21 cellular contexts compared by ENCODE assay signal in the genomic region with DNA sequence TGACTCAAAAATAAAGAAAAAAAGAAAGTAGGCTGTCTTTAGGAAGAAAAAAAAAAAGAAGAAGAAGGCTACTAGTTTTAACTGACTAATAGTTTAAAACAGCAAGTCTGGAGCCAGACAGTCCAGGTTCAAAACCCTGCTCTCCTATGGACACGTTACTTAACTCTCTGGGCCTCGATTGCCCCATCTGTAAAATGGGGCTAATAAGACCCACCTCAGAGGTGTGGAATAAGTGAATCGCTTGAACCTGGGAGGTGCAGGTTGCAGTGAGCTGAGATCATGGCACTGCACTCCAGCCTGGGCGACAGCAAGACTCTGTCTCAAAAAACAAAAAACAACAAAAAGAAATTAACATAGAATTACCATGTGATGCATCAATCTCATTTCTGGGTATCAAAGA. TPM values are rescaled to one million over a fixed set of nuclear protein-coding genes. Genes with fewer than 3 reads are reported as not detected.
DNase-seq lines count a peak whose midpoint lies in the region; ATAC-seq, FAIRE-seq and TF ChIP-seq lines count a peak whose summit lies in the region.
"Had no signal": no experiment of that assay in that cellular context is flagged by ENCODE, and none has a peak within 500 bp of the region (broad histone marks: within the 10 kb centered on the region; RNA-seq: fewer than 3 reads in every experiment).

No MANE protein-coding gene starts in this region.

- no peaks in the 10 kb centered on the region for H4K20me1 ChIP-seq in GM12878 (ENCODE audit: control insufficient read depth, insufficient read depth)

- H3K36me3 ChIP-seq in HEK293 (ENCODE audit: control insufficient read depth in 2 of 2, insufficient read depth in 1 of 2, low read length in 2 of 2) (no peaks in the 10 kb centered on the region), GM12878 (ENCODE audit: control insufficient read depth in 2 of 2, insufficient read depth in 2 of 2, low read length in 1 of 2) (no peaks in the 10 kb centered on the region)
- H3K36me3 ChIP-seq: BE2C had no signal

- SMC1A ChIA-PET in GM12878 (lab: Charles Lee; ENCODE audit: uncharacterized antibody, unreplicated experiment): interaction anchor here (0.8 to 1.3 kb wide), 3 partner anchors 16 to 31 kb away, joined by 3 read pairs; no protein-coding TSS in a partner anchor

- no peak overlapping the region for H3K9ac ChIP-seq in GM12878 (ENCODE audit: control insufficient read depth, insufficient read depth, low read length)

- CTCF ChIA-PET in HEK293 (lab: Yijun Ruan, JAX) (no interaction called here), GM12878 (lab: Yijun Ruan, JAX) (no interaction called here)

- no peak for FAIRE-seq in GM12878 (lab: Jason Lieb, UNC)
- FAIRE-seq: A204.1 had no signal

- no peak for TF ChIP-seq POLR2A in GM12878 (IDR thresholded peaks at IDR 0.05; ENCODE audit: low read depth, low read length)

- in situ Hi-C loops in GM12878 (cut with MboI): no loop called here

- BruUV-seq in GM12878 (replicated peaks; lab: Mats Ljungman, UMichigan): no TSS peak

- H3K4me1 Mint-ChIP-seq in CD14-positive monocyte (peaks cover 26% of the 10 kb centered on the region), neural crest cell (peaks cover 17% of the 10 kb centered on the region)

- WGBS in GM12878 (ENCODE audit: insufficient coverage, insufficient replicate concordance, low lambda C conversion rate, missing lambda C conversion rate): 88% methylated on average over 4 of the region's 4 CpGs

- H3K27me3 Mint-ChIP-seq in CD14-positive monocyte (ENCODE audit: low read depth in 3 of 3) (peaks cover 0 to 3% (median 3%) of the 10 kb centered on the region in 3 donors), neural crest cell (ENCODE audit: low read depth) (no peaks in the 10 kb centered on the region)

- DNase-seq in CD14-positive monocyte (ENCODE audit: low spot score) (no peak), GM12878 (ENCODE audit: low read depth, low spot score) (no peak), neural crest cell (ENCODE audit: low read depth, low spot score) (no peak), anterior cingulate cortex (lab: John Stamatoyannopoulos, UW) (no peak), LoVo (ENCODE audit: low spot score) (no peak)
- DNase-seq: ACHN; BE2C; CD8-positive, alpha-beta T cell; COR-L47; DMS 273 treated with DMSO at 0.1 percent for 48 hours; DMS53; GDM1; GOT3; H9; Kasumi-1; KG1 had no signal

- TF ChIP-seq RAD21 in GM12878 (IDR thresholded peaks at IDR 0.05; ENCODE audit: insufficient read depth, low read depth, low read length): no peak

- H3K27ac ChIP-seq in HEK293 (ENCODE audit: extremely low read depth, low read depth, low read length) (no peak overlapping the region), GM12878 (ENCODE audit: control insufficient read depth, insufficient read depth) (no peak overlapping the region)
- H3K27ac ChIP-seq: HL-60 had no signal

- TF ChIP-seq CTCF in CD14-positive monocyte (IDR thresholded peaks at IDR 0.05) (no peak), HEK293 (tag by site-specific recombination; IDR thresholded peaks at IDR 0.05) (no peak), GM12878 (IDR thresholded peaks at IDR 0.05 in 2 of 3, conservative IDR thresholded peaks at IDR 0.05 in 1 of 3; ENCODE audit: control insufficient read depth in 2 of 3, extremely low read depth in 1 of 3, insufficient read depth in 1 of 3, low read depth in 3 of 3, low read length in 3 of 3) (no peak), neural crest cell (conservative IDR thresholded peaks at IDR 0.05) (no peak)

- H3K36me3 Mint-ChIP-seq in CD14-positive monocyte: no peaks in the 10 kb centered on the region
- no peaks in the 10 kb centered on the region for H3K36me3 Mint-ChIP-seq in neural crest cell (ENCODE audit: low read depth)
- H3K36me3 Mint-ChIP-seq: CD8-positive, alpha-beta T cell had no signal

- H3K79me2 ChIP-seq in GM12878 (ENCODE audit: control insufficient read depth, insufficient read depth, low read length): no peaks in the 10 kb centered on the region

- H3K4me3 Mint-ChIP-seq in CD14-positive monocyte (peak overlapping the region; percentile 79 to 92), neural crest cell (no peak overlapping the region)
- H3K4me3 Mint-ChIP-seq: CD8-positive, alpha-beta T cell; H9 had no signal

- RAD21 ChIA-PET in GM12878 (lab: Charles Lee; ENCODE audit: unreplicated experiment): no interaction called here

- H3K27me3 ChIP-seq in GM12878 (replicated peaks in 1 of 2; ENCODE audit: control insufficient read depth in 2 of 2, insufficient read depth in 2 of 2, low read length in 1 of 2): no peaks in the 10 kb centered on the region
- H3K27me3 ChIP-seq: BE2C had no signal

- H2AFZ ChIP-seq in GM12878 (ENCODE audit: control insufficient read depth, low read depth, low read length): no peak overlapping the region

- H3K4me2 ChIP-seq in GM12878 (ENCODE audit: control insufficient read depth, insufficient read depth): peak overlapping the region; percentile 50; the same call in 1 of the 2 replicates

- H3K27ac Mint-ChIP-seq in CD14-positive monocyte (peak overlapping the region in 2 of 7 donors; percentile 51 to 63), neural crest cell (ENCODE audit: unreplicated experiment) (peak overlapping the region; percentile 46)
- H3K27ac Mint-ChIP-seq: CD8-positive, alpha-beta T cell; IgD-negative memory B cell had no signal

- no peaks in the 10 kb centered on the region for H3K9me3 ChIP-seq in HEK293 (ENCODE audit: control insufficient read depth, insufficient read depth, low read depth, low read length)
- no peaks in the 10 kb centered on the region for H3K9me3 ChIP-seq in GM12878 (replicated peaks; ENCODE audit: control insufficient read depth, insufficient read depth, low read length)
- H3K9me3 ChIP-seq: BE2C had no signal

- POLR2A ChIA-PET in HEK293 (lab: Yijun Ruan, JAX) (no interaction called here), GM12878 (lab: Charles Lee) (no interaction called here)

- TF ChIP-seq EP300 in GM12878 (IDR thresholded peaks at IDR 0.05; ENCODE audit: borderline replicate concordance in 1 of 2, control insufficient read depth in 1 of 2, low read depth in 2 of 2, low read length in 2 of 2): no peak

- H3K9me3 Mint-ChIP-seq in CD14-positive monocyte (no peaks in the 10 kb centered on the region), neural crest cell (no peaks in the 10 kb centered on the region)
- H3K9me3 Mint-ChIP-seq: CD8-positive, alpha-beta T cell; H9; IgD-negative memory B cell had no signal

- no peak overlapping the region for H3K4me3 ChIP-seq in HEK293 (ENCODE audit: low read depth, low read length)
- no peak overlapping the region for H3K4me3 ChIP-seq in GM12878

- intact Hi-C loops in CD14-positive monocyte (cut with micrococcal nuclease) (no loop called here), GM12878 (cut with micrococcal nuclease; ENCODE audit: unreplicated experiment) (no loop called here)

- H3K4me1 ChIP-seq in HEK293 (ENCODE audit: control insufficient read depth, insufficient read depth, low read length) (peaks cover 3% of the 10 kb centered on the region; the same call in 1 of the 2 replicates), GM12878 (ENCODE audit: control insufficient read depth, insufficient read depth, low read length) (peaks cover 14% of the 10 kb centered on the region)
- H3K4me1 ChIP-seq: BE2C had no signal

- ATAC-seq in GM12878 (no peak), HG02938 (IDR thresholded peaks at IDR 0.05; ENCODE audit: unreplicated experiment) (no peak)
- ATAC-seq: CD8-positive, alpha-beta T cell had no signal

TF ChIP-seq in HEK293, 187 proteins besides CTCF, POLR2A, EP300 and RAD21 (continues in another document):
- no peak for TF ChIP-seq ZNF366 (tag by site-specific recombination; conservative IDR thresholded peaks at IDR 0.05)

TF ChIP-seq in GM12878, 131 proteins besides CTCF, POLR2A, EP300 and RAD21 (continues in another document):
- 0 out of 2 replicates have a peak, but pooled peaks have one; percentile 5 for TF ChIP-seq NBN (IDR thresholded peaks at IDR 0.05)

RNA-seq across cellular contexts. Expression of gene SCARB1, which starts 10.5 kb away (rescaled TPM):
- 10 to 100 TPM; 13.1 to 15.2 TPM for polyA plus RNA-seq in CD14-positive monocyte
- 359 and 403 TPM in 2 replicates for total RNA-seq in GM12878 (2013; cell fraction: nucleolus; rRNA removed)
- total RNA-seq in GM12878 (2014; rRNA removed): 46.5 and 51.4 TPM in 2 replicates
- total RNA-seq in GM12878 (2014; rRNA removed; fragmentation: Illumina TruSeq; extraction: Trizol): 27.9 and 29.9 TPM in 2 replicates
- total RNA-seq in GM12878 (2021): 102 and 104 TPM in 2 replicates
- polyA plus RNA-seq in GM12878 (2011; ENCODE audit: low read depth): 27.3 TPM
- polyA plus RNA-seq in GM12878 (2011; rRNA removed): 50.6 and 89.3 TPM in 2 replicates
- 131 and 137 TPM in 2 replicates for polyA plus RNA-seq in GM12878 (2011; cell fraction: cytosol; rRNA removed)
- 542 and 556 TPM in 2 replicates for polyA plus RNA-seq in GM12878 (2011; cell fraction: nucleus; rRNA removed)
- polyA plus RNA-seq in GM12878 (2012): 61.4 and 89.0 TPM in 2 replicates
- polyA plus RNA-seq in GM12878 (2014; fragmentation: Illumina TruSeq; extraction: Trizol): 66.0 and 78.8 TPM in 2 replicates
- polyA plus RNA-seq in GM12878 (2014; fragmentation: Nextera tagmentation; extraction: Ambion mirVana): 1 to 10 TPM in 1 of 2 experiments, under 1 TPM in 1; 0.34 to 3.3 TPM
- polyA plus RNA-seq in GM12878 (2014; rRNA removed): 81.4 and 89.5 TPM in 2 replicates
- polyA plus RNA-seq in GM12878 (2016; fragmentation: Nextera tagmentation; extraction: Ambion mirVana): 10 to 100 TPM; 62.8 to 63.3 TPM
- polyA minus RNA-seq in GM12878 (2011; rRNA and poly(A)+ RNA removed): 89.0 and 116 TPM in 2 replicates
- polyA minus RNA-seq in GM12878 (2011; cell fraction: cytosol; rRNA and poly(A)+ RNA removed): 31.7 and 37.7 TPM in 2 replicates
- 70.1 and 83.4 TPM in 2 replicates for polyA minus RNA-seq in GM12878 (2011; cell fraction: nucleus; rRNA and poly(A)+ RNA removed)
- total RNA-seq in neural crest cell: 50.9 and 54.8 TPM in 2 replicates

RNA-seq across cellular contexts. Expression of gene UBC, which starts 40.3 kb away (rescaled TPM):
- polyA plus RNA-seq in CD14-positive monocyte (1,000 to 10,000 TPM in 1 of 2 donors, 100 to 1,000 TPM in 1; 969 to 1,385 TPM), GM12878 (2011; rRNA removed) (1,270 and 1,666 TPM in 2 replicates), GM12878 (2014; fragmentation: Illumina TruSeq; extraction: Trizol) (973 and 1,123 TPM in 2 replicates), GM12878 (2014; fragmentation: Nextera tagmentation; extraction: Ambion mirVana) (1,000 to 10,000 TPM in 1 of 2 experiments, 100 to 1,000 TPM in 1; 785 to 1,214 TPM), GM12878 (2014; rRNA removed) (610 and 653 TPM in 2 replicates), GM12878 (2016; fragmentation: Nextera tagmentation; extraction: Ambion mirVana) (100 to 1,000 TPM; 866 to 909 TPM)
- total RNA-seq in GM12878 (2013; cell fraction: nucleolus; rRNA removed): 329 and 366 TPM in 2 replicates
- total RNA-seq in GM12878 (2014; rRNA removed) (883 and 944 TPM in 2 replicates), GM12878 (2014; rRNA removed; fragmentation: Illumina TruSeq; extraction: Trizol) (816 and 821 TPM in 2 replicates), GM12878 (2021) (736 and 799 TPM in 2 replicates), neural crest cell (673 and 687 TPM in 2 replicates)
- polyA plus RNA-seq in GM12878 (2011; ENCODE audit: low read depth): 1,550 TPM
- 1,638 and 1,774 TPM in 2 replicates for polyA plus RNA-seq in GM12878 (2011; cell fraction: cytosol; rRNA removed)
- polyA plus RNA-seq in GM12878 (2011; cell fraction: nucleus; rRNA removed): 1,319 and 1,377 TPM in 2 replicates
- polyA plus RNA-seq in GM12878 (2012): 962 and 1,441 TPM in 2 replicates
- 980 and 1,147 TPM in 2 replicates for polyA minus RNA-seq in GM12878 (2011; rRNA and poly(A)+ RNA removed)
- 232 and 279 TPM in 2 replicates for polyA minus RNA-seq in GM12878 (2011; cell fraction: cytosol; rRNA and poly(A)+ RNA removed)
- 143 and 182 TPM in 2 replicates for polyA minus RNA-seq in GM12878 (2011; cell fraction: nucleus; rRNA and poly(A)+ RNA removed)
